Comparison of ENCODE assay signal across 11 cellular contexts in the genomic region with DNA sequence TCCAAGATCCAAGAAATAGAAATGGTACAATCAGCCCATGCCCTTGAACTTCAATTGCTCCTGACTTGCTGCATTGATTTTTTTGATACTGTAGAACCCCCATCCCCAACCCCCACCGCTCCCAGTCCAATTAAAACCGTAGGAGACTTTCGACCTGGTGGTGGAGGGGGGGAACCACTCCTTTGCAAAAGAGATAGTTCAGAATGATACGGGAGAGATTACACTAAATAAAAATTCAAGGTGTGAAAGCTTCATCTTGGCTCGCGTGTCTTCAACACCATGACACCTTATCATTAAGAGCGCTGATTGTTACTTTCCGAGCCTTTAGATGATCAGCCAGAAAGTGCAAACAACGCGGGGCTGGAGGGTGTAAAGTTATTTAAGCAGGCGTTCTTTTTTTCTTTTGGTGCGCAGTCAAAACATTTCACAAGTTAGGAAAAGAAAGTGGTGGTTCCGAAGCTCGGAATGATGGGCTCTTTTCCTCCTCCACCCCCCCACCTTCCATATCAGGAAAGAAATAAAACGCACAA. TPM values are rescaled to one million over a fixed set of nuclear protein-coding genes. Genes with fewer than 3 reads are reported as not detected.
DNase-seq lines count a peak whose midpoint lies in the region; ATAC-seq, FAIRE-seq and TF ChIP-seq lines count a peak whose summit lies in the region.
"Had no signal": no experiment of that assay in that cellular context is flagged by ENCODE, and none has a peak within 500 bp of the region (broad histone marks: within the 10 kb centered on the region; RNA-seq: fewer than 3 reads in every experiment).

No MANE protein-coding gene starts in this region.

- ATAC-seq in pancreas (no peak), omental fat pad (ENCODE audit: low FRiP score) (no peak)

- TF ChIP-seq CTCF in fibroblast of villous mesenchyme (IDR thresholded peaks at IDR 0.05; ENCODE audit: insufficient read depth, low read depth, low read length): no peak
- no peak for TF ChIP-seq CTCF in pancreas (IDR thresholded peaks at IDR 0.05)
- TF ChIP-seq CTCF in omental fat pad (IDR thresholded peaks at IDR 0.05): no peak

- no peak overlapping the region for H3K4me3 ChIP-seq in CD4-positive, alpha-beta memory T cell (ENCODE audit: low read length in 2 of 2)
- H3K4me3 ChIP-seq in NT2/D1 (ENCODE audit: insufficient read length, low read depth) (peak overlapping the region; percentile 69), fibroblast of villous mesenchyme (ENCODE audit: low read depth, low read length) (peak overlapping the region; percentile 85), pancreas (peak overlapping the region; percentile 24 to 59 (median 46))
- H3K4me3 ChIP-seq: GM12878 had no signal

- no peak overlapping the region for H3K27ac Mint-ChIP-seq in CD4-positive, alpha-beta memory T cell
- H3K27ac Mint-ChIP-seq: activated B cell treated with CpG ODN at 0.5 μM for 24 hours had no signal

- WGBS in pancreas, 2 donors: 0 to 2% methylated on average over 15 of the region's 15 CpGs

- CTCF ChIA-PET in CD4-positive, alpha-beta memory T cell (lab: Charles Lee; ENCODE audit: partially characterized antibody): no interaction called here

- H3K9me3 Mint-ChIP-seq in CD4-positive, alpha-beta memory T cell: peaks cover 0 to 39% (median 22%) of the 10 kb centered on the region in 8 donors
- H3K9me3 Mint-ChIP-seq: activated B cell treated with CpG ODN at 0.5 μM for 24 hours had no signal

- no peak overlapping the region for H3K27ac ChIP-seq in CD4-positive, alpha-beta memory T cell (ENCODE audit: low read depth, low read length)
- no peak overlapping the region for H3K27ac ChIP-seq in pancreas

- DNase-seq in CD4-positive, alpha-beta memory T cell: no peak
- DNase-seq in NT2/D1 (ENCODE audit: low read depth, low spot score) (no peak), fibroblast of villous mesenchyme (ENCODE audit: low read depth) (no peak), pancreas (no peak), C1 segment of cervical spinal cord (lab: John Stamatoyannopoulos, UW) (no peak), NCI-H2029 (lab: John Stamatoyannopoulos, UW) (no peak), HCEC 1CT (no peak), omental fat pad (ENCODE audit: low spot score) (no peak)
- DNase-seq: activated B cell treated with CpG ODN at 0.5 μM for 24 hours had no signal

- H3K4me1 Mint-ChIP-seq in CD4-positive, alpha-beta memory T cell: peaks cover 0 to 27% (median 3%) of the 10 kb centered on the region in 4 donors

- POLR2A ChIA-PET in CD4-positive, alpha-beta memory T cell (lab: Charles Lee; ENCODE audit: partially characterized antibody): no interaction called here

- no peaks in the 10 kb centered on the region for H3K36me3 ChIP-seq in CD4-positive, alpha-beta memory T cell (ENCODE audit: insufficient read depth, low read length)
- H3K36me3 ChIP-seq in NT2/D1 (ENCODE audit: insufficient read depth, insufficient read length, low read length): peaks cover 7% of the 10 kb centered on the region
- no peaks in the 10 kb centered on the region for H3K36me3 ChIP-seq in pancreas

- peak overlapping the region; percentile 90 for H3K9ac ChIP-seq in NT2/D1 (ENCODE audit: insufficient read length, low read depth)

- no peaks in the 10 kb centered on the region for H3K9me3 ChIP-seq in CD4-positive, alpha-beta memory T cell (ENCODE audit: control insufficient read depth in 1 of 2, low read length in 2 of 2)
- H3K9me3 ChIP-seq in NT2/D1 (ENCODE audit: insufficient read depth, low read length) (no peaks in the 10 kb centered on the region), pancreas (no peaks in the 10 kb centered on the region)

- FAIRE-seq in pancreas (lab: Jason Lieb, UNC): no peak
- FAIRE-seq: GM12878 had no signal

- H3K4me1 ChIP-seq in CD4-positive, alpha-beta memory T cell (ENCODE audit: insufficient read depth, low read length): no peaks in the 10 kb centered on the region
- H3K4me1 ChIP-seq in NT2/D1 (ENCODE audit: insufficient read depth, insufficient read length) (no peaks in the 10 kb centered on the region), pancreas (peaks cover 4 to 10% (median 9%) of the 10 kb centered on the region in 3 donors)

- peaks cover 38 to 54% of the 10 kb centered on the region in 2 donors for H3K27me3 Mint-ChIP-seq in CD4-positive, alpha-beta memory T cell

- peaks cover 0 to 3% of the 10 kb centered on the region in 2 donors for H3K36me3 Mint-ChIP-seq in CD4-positive, alpha-beta memory T cell
- H3K36me3 Mint-ChIP-seq: IgD-negative memory B cell had no signal

- H3K4me3 Mint-ChIP-seq in CD4-positive, alpha-beta memory T cell: peak overlapping the region in 6 of 8 donors; percentile 26 to 67 (median 46)

- peaks cover 19% of the 10 kb centered on the region for H3K27me3 ChIP-seq in CD4-positive, alpha-beta memory T cell (ENCODE audit: insufficient read depth, low read length)
- H3K27me3 ChIP-seq in NT2/D1 (ENCODE audit: insufficient read depth, insufficient read length) (no peaks in the 10 kb centered on the region), pancreas (peaks cover 0 to 31% (median 2%) of the 10 kb centered on the region in 4 donors)

- intact Hi-C loops in CD4-positive, alpha-beta memory T cell (cut with micrococcal nuclease): no loop called here
- intact Hi-C loops in pancreas (cut with DNase I): no loop called here

RNA-seq across cellular contexts. Expression of a gene that starts 1.3 kb away (rescaled TPM):
- total RNA-seq in CD4-positive, alpha-beta memory T cell: 1 to 10 TPM; 1.0 to 2.8 TPM
- polyA plus RNA-seq in CD4-positive, alpha-beta memory T cell: 1 to 10 TPM in 1 of 2 donors, not detected in 1; 1.8 TPM
- 16.4 and 32.4 TPM in 2 replicates for total RNA-seq in fibroblast of villous mesenchyme
- 10 to 100 TPM in 1 of 6 donors, 1 to 10 TPM in 5; 3.2 to 12.6 (median 4.9) TPM for total RNA-seq in pancreas
- 1 to 10 TPM; 1.6 to 1.7 TPM for polyA plus RNA-seq in pancreas
- 10 to 100 TPM; 16.2 to 18.5 (median 16.7) TPM for total RNA-seq in omental fat pad
- total RNA-seq: activated B cell treated with CpG ODN at 0.5 μM for 24 hours had no signal
- polyA plus RNA-seq: IgD-negative memory B cell had no signal

Comparison
In these comparisons a context has a peak if more than half of its experiments do, and no peak if none do; other contexts are left out.
1. H3K4me3 ChIP-seq: peak in NT2/D1 (single experiment), fibroblast of villous mesenchyme (single experiment) and pancreas (4 of 4); none in CD4-positive, alpha-beta memory T cell (0 of 2).